ENCODE assay signal across 7 cellular contexts in the genomic region with DNA sequence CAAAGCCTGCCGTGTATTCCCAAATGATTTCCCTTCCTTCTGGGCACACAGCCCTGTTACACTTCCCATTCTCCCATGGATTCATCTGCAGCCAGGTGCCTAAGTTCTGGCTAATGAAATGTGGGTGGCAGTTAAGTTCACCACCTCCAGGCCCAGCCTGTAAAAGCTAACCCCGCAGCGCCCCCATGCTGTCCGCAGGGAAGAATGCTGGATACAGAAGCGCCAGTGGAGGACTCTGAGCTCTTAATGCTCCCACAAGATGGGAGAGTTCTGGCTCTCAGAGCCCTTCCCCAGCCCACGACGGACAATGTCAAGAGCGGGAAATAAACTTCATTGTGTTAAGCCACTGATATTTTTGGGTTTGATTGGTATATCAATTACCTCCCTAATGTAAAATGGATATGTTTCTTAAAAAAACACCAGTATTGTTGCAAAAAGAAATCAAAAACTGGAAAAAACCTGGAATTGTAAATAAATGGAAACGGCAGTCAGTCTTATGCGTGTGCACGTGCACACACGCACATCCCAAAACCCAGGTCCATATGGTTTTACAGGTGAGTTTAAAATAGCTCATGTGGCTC. TPM values are rescaled to one million over a fixed set of nuclear protein-coding genes. Genes with fewer than 3 reads are reported as not detected.
DNase-seq lines count a peak whose midpoint lies in the region; ATAC-seq and TF ChIP-seq lines count a peak whose summit lies in the region.

No MANE protein-coding gene starts in this region.

- TF ChIP-seq CTCF in GM06990 (IDR thresholded peaks at IDR 0.05; ENCODE audit: insufficient read depth, low read length, poor library complexity, severe bottlenecking) (peak; percentile 88), suprapubic skin (IDR thresholded peaks at IDR 0.05) (peak; percentile 18 to 39)

- no peaks in the 10 kb centered on the region for H3K4me1 ChIP-seq in right cardiac atrium (ENCODE audit: control insufficient read depth, insufficient read depth, low read length)
- no peaks in the 10 kb centered on the region for H3K4me1 ChIP-seq in suprapubic skin

- H3K36me3 ChIP-seq in GM06990 (ENCODE audit: control insufficient read depth, insufficient read depth, low read length) (no peaks in the 10 kb centered on the region), suprapubic skin (no peaks in the 10 kb centered on the region)

- H3K9me3 ChIP-seq in right cardiac atrium (ENCODE audit: control insufficient read depth, low read length) (no peaks in the 10 kb centered on the region), suprapubic skin (peaks cover 6% of the 10 kb centered on the region)

- H3K4me3 ChIP-seq in GM06990 (replicated peaks; ENCODE audit: low read depth, low read length) (no peak overlapping the region), right cardiac atrium (ENCODE audit: low read length) (no peak overlapping the region), suprapubic skin (no peak overlapping the region)

- no peak for TF ChIP-seq EP300 in suprapubic skin (IDR thresholded peaks at IDR 0.05)

- H3K27me3 ChIP-seq in GM06990 (replicated peaks; ENCODE audit: control insufficient read depth, insufficient read depth, low read length) (no peaks in the 10 kb centered on the region; the same call in 1 of the 2 replicates), right cardiac atrium (ENCODE audit: control insufficient read depth, insufficient read depth) (no peaks in the 10 kb centered on the region), suprapubic skin (peaks cover 14% of the 10 kb centered on the region)

- no peak overlapping the region for H3K27ac ChIP-seq in right cardiac atrium (ENCODE audit: low read length)
- no peak overlapping the region for H3K27ac ChIP-seq in suprapubic skin

- no peak for TF ChIP-seq POLR2A in suprapubic skin (IDR thresholded peaks at IDR 0.05)

- intact Hi-C loops in right cardiac atrium (cut with DNase I), result loop anchor here in 1 of 4 donors (2.0 kb wide), 1 partner anchor 108 kb away; no protein-coding TSS in a partner anchor

- peak; percentile 36 for DNase-seq in GM06990 (ENCODE audit: extremely low read depth, insufficient read length)
- peak; percentile 19 for DNase-seq in NCI-H1092 (lab: John Stamatoyannopoulos, UW)
- DNase-seq in activated CD4-positive, alpha-beta T cell treated with anti-CD3 and anti-CD28 coated beads, Interleukin-2, amount 50 U/mL, for 48 hours, result peak; percentile 31 to 53
- peak; percentile 61 to 73 (median 69) for DNase-seq in right cardiac atrium
- peak; percentile 52 to 76 for DNase-seq in suprapubic skin (ENCODE audit: low spot score in 2 of 2)
- DNase-seq in OCI-M2 (lab: John Stamatoyannopoulos, UW; ENCODE audit: unreplicated experiment), result no peak

- 37% methylated on average over 12 of the region's 12 CpGs for WGBS in right cardiac atrium
- WGBS in suprapubic skin, result 53% methylated on average over 12 of the region's 12 CpGs

- ATAC-seq in GM21723 (IDR thresholded peaks at IDR 0.05; ENCODE audit: unreplicated experiment) (peak; percentile 92), right cardiac atrium (peak; percentile 74 to 87)

RNA-seq across cellular contexts. Expression of a gene that starts 37.7 kb away (rescaled TPM):
- 10 to 100 TPM; 17.1 to 30.5 (median 21.2) TPM for total RNA-seq in right cardiac atrium
- 8.6 TPM for polyA plus RNA-seq in right cardiac atrium
- 10 to 100 TPM in 2 of 4 donors, 1 to 10 TPM in 2; 2.8 to 15.5 (median 7.1) TPM for total RNA-seq in suprapubic skin
